ENCODE assay signal across 8 cellular contexts in genomic region chr3:101677436-101678286, GRCh38. TPM values are rescaled to one million over a fixed set of nuclear protein-coding genes. Genes with fewer than 3 reads are reported as not detected.
A peak's percentile ranks its signal among the peaks of the same experiment; 100 is the strongest.
DNase-seq lines count a peak whose midpoint lies in the region; ATAC-seq, FAIRE-seq and TF ChIP-seq lines count a peak whose summit lies in the region.

No MANE protein-coding gene starts in this region.

- H3K4me3 ChIP-seq in keratinocyte (ENCODE audit: control insufficient read depth in 2 of 3, extremely low read depth in 1 of 3, insufficient read depth in 2 of 3, low read depth in 1 of 3, low read length in 3 of 3), result peak overlapping the region; percentile 70 to 99 (median 74)

- no peak for TF ChIP-seq CTCF in keratinocyte (optimal IDR thresholded peaks at IDR 0.05 in 1 of 3, IDR thresholded peaks at IDR 0.05 in 1 of 3, conservative IDR thresholded peaks at IDR 0.05 in 1 of 3; ENCODE audit: extremely low read depth in 1 of 3, insufficient read depth in 2 of 3, low read length in 3 of 3)

- peaks cover 62% of the 10 kb centered on the region for H3K79me2 ChIP-seq in keratinocyte (ENCODE audit: control insufficient read depth, insufficient read depth, low read length)

- peak overlapping the region; percentile 96 for H3K27ac Mint-ChIP-seq in T-helper 2 cell treated with Interferon-gamma antibody and Interleukin-4, amounts not matched to agents 5 μg/mL and 100 μg/mL, for 36 hours

- H3K4me1 ChIP-seq in keratinocyte (ENCODE audit: control insufficient read depth, extremely low read depth, insufficient read depth, low read length), result peaks cover 19% of the 10 kb centered on the region

- dilution Hi-C loops in keratinocyte (cut with MboI; ENCODE audit: extremely low pct_ligation_motif_present, low sequenced_read_pairs), result no loop called here

- H3K9ac ChIP-seq in keratinocyte (ENCODE audit: control insufficient read depth, extremely low read depth, insufficient read depth, low read length), result peak overlapping the region; percentile 56

- no peak for FAIRE-seq in keratinocyte (lab: Jason Lieb, UNC)

- no peak for DNase-seq in T-helper 2 cell treated with Interferon-gamma antibody and Interleukin-4, amounts not matched to agents 5 μg/mL and 100 μg/mL, for 36 hours (ENCODE audit: low spot score)
- no peak for DNase-seq in T-helper 2 cell
- DNase-seq in keratinocyte (ENCODE audit: low read depth, low spot score), result no peak
- DNase-seq in DMS53 (lab: John Stamatoyannopoulos, UW), result no peak
- no peak for DNase-seq in anterior cingulate cortex (lab: John Stamatoyannopoulos, UW)

- H3K4me1 Mint-ChIP-seq in T-helper 2 cell treated with Interferon-gamma antibody and Interleukin-4, amounts not matched to agents 5 μg/mL and 100 μg/mL, for 36 hours (ENCODE audit: low read depth), result peaks cover 28% of the 10 kb centered on the region

- H3K9me1 ChIP-seq in keratinocyte (ENCODE audit: control insufficient read depth, extremely low read depth, insufficient read depth, low read length), result no peaks in the 10 kb centered on the region

- H3K27me3 Mint-ChIP-seq in T-helper 2 cell treated with Interferon-gamma antibody and Interleukin-4, amounts not matched to agents 5 μg/mL and 100 μg/mL, for 36 hours (ENCODE audit: low read depth), result no peaks in the 10 kb centered on the region

- H3K36me3 ChIP-seq in keratinocyte (ENCODE audit: control insufficient read depth in 2 of 2, extremely low read depth in 1 of 2, insufficient read depth in 2 of 2, low read length in 2 of 2), result peaks cover 13 to 17% of the 10 kb centered on the region in 2 experiments

- H3K36me3 Mint-ChIP-seq in T-helper 2 cell treated with Interferon-gamma antibody and Interleukin-4, amounts not matched to agents 5 μg/mL and 100 μg/mL, for 36 hours (ENCODE audit: low read depth), result peaks cover 48% of the 10 kb centered on the region

- 37 to 58% (median 56%) methylated on average over 29 of the region's 29 CpGs for WGBS in adipose tissue, 3 donors

- peak overlapping the region; percentile 40 for H2AFZ ChIP-seq in keratinocyte (ENCODE audit: control insufficient read depth, low read length)

- ATAC-seq in HG02623 (IDR thresholded peaks at IDR 0.05; ENCODE audit: unreplicated experiment), result no peak

- peaks cover 10% of the 10 kb centered on the region for H4K20me1 ChIP-seq in keratinocyte (ENCODE audit: control insufficient read depth, extremely low read depth, insufficient read depth, low read length)

- H3K27me3 ChIP-seq in keratinocyte (ENCODE audit: control insufficient read depth, extremely low read depth, insufficient read depth, low read length), result no peaks in the 10 kb centered on the region

- no peaks in the 10 kb centered on the region for H3K9me3 ChIP-seq in keratinocyte (ENCODE audit: control insufficient read depth, low read depth, low read length)

- peak overlapping the region; percentile 92 for H3K4me3 Mint-ChIP-seq in T-helper 2 cell treated with Interferon-gamma antibody and Interleukin-4, amounts not matched to agents 5 μg/mL and 100 μg/mL, for 36 hours

- H3K4me2 ChIP-seq in keratinocyte (ENCODE audit: control insufficient read depth, extremely low read depth, insufficient read depth, low read depth, low read length), result peak overlapping the region; percentile 96

- no peaks in the 10 kb centered on the region for H3K9me3 Mint-ChIP-seq in T-helper 2 cell treated with Interferon-gamma antibody and Interleukin-4, amounts not matched to agents 5 μg/mL and 100 μg/mL, for 36 hours

- H3K27ac ChIP-seq in adipose tissue (ENCODE audit: low read depth, low read length), result peak overlapping the region; percentile 57
- peak overlapping the region; percentile 52 for H3K27ac ChIP-seq in keratinocyte (ENCODE audit: control insufficient read depth, insufficient read depth, low read length)
- peak overlapping the region; percentile 57 for H3K27ac ChIP-seq in temporal lobe (ENCODE audit: low read depth, low read length)

RNA-seq across cellular contexts. Expression of gene ZBTB11, which starts 0.7 kb away (rescaled TPM):
- polyA plus RNA-seq in adipose tissue, result 1 to 10 TPM; 4.0 to 5.9 (median 4.5) TPM
- 10.4 to 19.7 TPM (median 13.8 TPM) in 3 replicates for polyA plus RNA-seq in keratinocyte
- 12.5 TPM for polyA plus RNA-seq in keratinocyte (2011; ENCODE audit: low read depth)
- 5.5 and 11.1 TPM in 2 replicates for polyA plus RNA-seq in keratinocyte (2011; cell fraction: cytosol; rRNA removed)
- 19.6 and 27.3 TPM in 2 replicates for polyA plus RNA-seq in keratinocyte (2011; cell fraction: nucleus; rRNA removed)
- 10.9 and 13.4 TPM in 2 replicates for polyA plus RNA-seq in keratinocyte (2012; ENCODE audit: low replicate concordance)
- 3.5 to 25.9 TPM (median 12.5 TPM) in 3 replicates for polyA minus RNA-seq in keratinocyte
- 17.5 TPM for polyA minus RNA-seq in keratinocyte (2011; cell fraction: cytosol; rRNA and poly(A)+ RNA removed)
- polyA minus RNA-seq in keratinocyte (2011; cell fraction: nucleus; rRNA and poly(A)+ RNA removed), result 28.3 and 40.4 TPM in 2 replicates
- total RNA-seq in temporal lobe, result 35.9 TPM

RNA-seq across cellular contexts. Expression of gene RPL24, which starts 8.9 kb away (rescaled TPM):
- polyA plus RNA-seq in adipose tissue (1,000 to 10,000 TPM; 1,447 to 3,549 (median 1,506) TPM), keratinocyte (787 to 1,581 TPM (median 1,426 TPM) in 3 replicates)
- 1,422 TPM for polyA plus RNA-seq in keratinocyte (2011; ENCODE audit: low read depth)
- 1,729 and 2,267 TPM in 2 replicates for polyA plus RNA-seq in keratinocyte (2011; cell fraction: cytosol; rRNA removed)
- 326 and 477 TPM in 2 replicates for polyA plus RNA-seq in keratinocyte (2011; cell fraction: nucleus; rRNA removed)
- 1,573 and 1,783 TPM in 2 replicates for polyA plus RNA-seq in keratinocyte (2012; ENCODE audit: low replicate concordance)
- polyA minus RNA-seq in keratinocyte, result 324 to 419 TPM (median 389 TPM) in 3 replicates
- polyA minus RNA-seq in keratinocyte (2011; cell fraction: cytosol; rRNA and poly(A)+ RNA removed), result 430 TPM
- polyA minus RNA-seq in keratinocyte (2011; cell fraction: nucleus; rRNA and poly(A)+ RNA removed), result 131 and 143 TPM in 2 replicates
- total RNA-seq in temporal lobe, result 2,291 TPM

RNA-seq across cellular contexts. Expression of gene CEP97, which starts 46.8 kb away (rescaled TPM):
- polyA plus RNA-seq in adipose tissue, result 1 to 10 TPM in 2 of 3 donors, under 1 TPM in 1; 0.72 to 1.8 (median 1.0) TPM
- polyA plus RNA-seq in keratinocyte, result 1.6 to 3.6 TPM (median 2.6 TPM) in 3 replicates
- 9.9 TPM for polyA plus RNA-seq in keratinocyte (2011; ENCODE audit: low read depth)
- polyA plus RNA-seq in keratinocyte (2011; cell fraction: cytosol; rRNA removed), result 1.1 and 1.9 TPM in 2 replicates
- 5.9 and 6.6 TPM in 2 replicates for polyA plus RNA-seq in keratinocyte (2011; cell fraction: nucleus; rRNA removed)
- polyA plus RNA-seq in keratinocyte (2012; ENCODE audit: low replicate concordance), result 3.5 and 3.6 TPM in 2 replicates
- polyA minus RNA-seq in keratinocyte, result 5.1 to 10.3 TPM (median 5.2 TPM) in 3 replicates
- 3.1 TPM for polyA minus RNA-seq in keratinocyte (2011; cell fraction: cytosol; rRNA and poly(A)+ RNA removed)
- 7.5 and 10.9 TPM in 2 replicates for polyA minus RNA-seq in keratinocyte (2011; cell fraction: nucleus; rRNA and poly(A)+ RNA removed)
- 46.7 TPM for total RNA-seq in temporal lobe
